Comparison of ENCODE assay signal across 1 cellular context in genomic region chr15:71591057-71591456, GRCh38.
TF ChIP-seq lines count a peak whose summit lies in the region.

No MANE protein-coding gene starts in this region.

TF ChIP-seq in WTC11, 78 proteins besides CTCF, POLR2A, EP300 and RAD21 (continued from another document):
- TF ChIP-seq GRHL2 (CRISPR knock-in tag; IDR thresholded peaks at IDR 0.05; ENCODE audit: insufficient replicate concordance, severe bottlenecking): no peak
- TF ChIP-seq ETV6 (CRISPR knock-in tag; IDR thresholded peaks at IDR 0.05): no peak
- no peak for TF ChIP-seq PRDM15 (CRISPR knock-in tag; IDR thresholded peaks at IDR 0.05)
- no peak for TF ChIP-seq TEAD4 (CRISPR knock-in tag; IDR thresholded peaks at IDR 0.05)
- TF ChIP-seq ZNF416 (CRISPR knock-in tag; IDR thresholded peaks at IDR 0.05): no peak
- no peak for TF ChIP-seq NR3C1 (CRISPR knock-in tag; conservative IDR thresholded peaks at IDR 0.05; ENCODE audit: low read depth)
- TF ChIP-seq ZNF396 (CRISPR knock-in tag; IDR thresholded peaks at IDR 0.05; ENCODE audit: borderline replicate concordance): no peak
- TF ChIP-seq SOX15 (CRISPR knock-in tag; IDR thresholded peaks at IDR 0.05): no peak
- TF ChIP-seq ZNF138 (CRISPR knock-in tag; conservative IDR thresholded peaks at IDR 0.05): no peak
- TF ChIP-seq CBFB (CRISPR knock-in tag; IDR thresholded peaks at IDR 0.05; ENCODE audit: low read depth): no peak
- TF ChIP-seq MYBL2 (CRISPR knock-in tag; IDR thresholded peaks at IDR 0.05): no peak
- no peak for TF ChIP-seq ZNF263 (CRISPR knock-in tag; IDR thresholded peaks at IDR 0.05; ENCODE audit: low read depth)
- TF ChIP-seq GABPB1 (CRISPR knock-in tag; IDR thresholded peaks at IDR 0.05): no peak
- no peak for TF ChIP-seq CREB1 (CRISPR knock-in tag; IDR thresholded peaks at IDR 0.05)
- TF ChIP-seq NFE2L1 (CRISPR knock-in tag; IDR thresholded peaks at IDR 0.05): no peak
- TF ChIP-seq ATF3 (CRISPR knock-in tag; conservative IDR thresholded peaks at IDR 0.05): no peak
